In the genomic region with DNA sequence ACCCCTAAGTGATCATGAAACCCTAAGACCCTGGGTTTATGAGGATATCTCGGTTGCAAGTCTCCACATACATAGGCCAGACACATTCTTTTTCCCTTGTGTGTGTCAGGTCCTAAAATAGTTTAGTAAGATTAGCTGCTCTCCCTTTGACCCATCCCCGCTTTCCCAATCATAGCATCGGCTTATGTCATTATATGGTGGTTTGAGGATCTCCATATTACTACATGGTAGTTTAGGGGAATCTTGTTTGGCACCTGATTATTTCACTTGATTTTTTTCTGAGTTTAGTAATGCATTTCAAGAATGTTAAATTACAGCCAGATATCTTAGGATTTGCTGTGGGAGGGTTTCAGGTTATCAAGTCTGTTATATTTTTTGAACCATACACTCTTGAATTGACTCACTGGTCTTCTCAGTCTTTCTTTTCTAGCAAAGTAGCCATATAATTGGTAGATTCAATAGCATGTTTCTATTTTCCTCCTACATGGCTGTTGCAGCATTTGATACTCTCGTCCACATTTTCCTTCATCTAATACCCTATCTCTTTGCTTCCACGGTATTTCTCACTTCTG, we compare ENCODE assay signal across 20 cellular contexts.
DNase-seq lines count a peak whose midpoint lies in the region; ATAC-seq lines count a peak whose summit lies in the region.
"Had no signal": no experiment of that assay in that cellular context is flagged by ENCODE, and none has a peak within 500 bp of the region (broad histone marks: within the 10 kb centered on the region; RNA-seq: fewer than 3 reads in every experiment).

No MANE protein-coding gene starts in this region.

- peak; percentile 57 for ATAC-seq in GM21360 (IDR thresholded peaks at IDR 0.05; ENCODE audit: unreplicated experiment)
- ATAC-seq in HG02852 (IDR thresholded peaks at IDR 0.05; ENCODE audit: unreplicated experiment): peak; percentile 78
- peak; percentile 55 for ATAC-seq in HG03095 (IDR thresholded peaks at IDR 0.05; ENCODE audit: unreplicated experiment)

- DNase-seq in T-helper 1 cell (no peak), GM19238 (ENCODE audit: insufficient read length, low spot score) (no peak), ureter (ENCODE audit: low spot score) (no peak), putamen (ENCODE audit: low spot score) (no peak)
- DNase-seq: ACHN; C1 segment of cervical spinal cord; CD8-positive, alpha-beta memory T cell; H7; HFFc6; IMR-90; Karpas-422; NCI-H1417 treated with DMSO at 0.1 percent for 48 hours; NCI-H187 treated with DMSO at 0.1 percent for 48 hours; NCI-H345; NCI-H524 treated with DMSO at 0.1 percent for 48 hours; PC-9; T-helper 2 cell had no signal
